11 cellular contexts compared by ENCODE assay signal in genomic region chr21:38139380-38140168, GRCh38.
DNase-seq lines count a peak whose midpoint lies in the region; ATAC-seq and TF ChIP-seq lines count a peak whose summit lies in the region.
"Had no signal": no experiment of that assay in that cellular context is flagged by ENCODE, and none has a peak within 500 bp of the region (broad histone marks: within the 10 kb centered on the region; RNA-seq: fewer than 3 reads in every experiment).

No MANE protein-coding gene starts in this region.

- H3K79me2 ChIP-seq in neural progenitor cell (ENCODE audit: low read depth) = no peaks in the 10 kb centered on the region

- peak overlapping the region; percentile 40 for H3K27ac ChIP-seq in WERI-Rb-1
- H3K27ac ChIP-seq in neural progenitor cell = no peak overlapping the region
- no peak overlapping the region for H3K27ac ChIP-seq in aorta (ENCODE audit: low read depth in 1 of 2, low read length in 2 of 2)
- H3K27ac ChIP-seq: gastrocnemius medialis had no signal

- H3K27me3 ChIP-seq in WERI-Rb-1 (ENCODE audit: insufficient read depth, low read depth, severe bottlenecking) (no peaks in the 10 kb centered on the region), neural progenitor cell (no peaks in the 10 kb centered on the region), aorta (ENCODE audit: control insufficient read depth in 1 of 2, insufficient read depth in 2 of 2, low read length in 1 of 2) (no peaks in the 10 kb centered on the region)
- H3K27me3 ChIP-seq: gastrocnemius medialis had no signal

- H3K9me3 ChIP-seq in WERI-Rb-1 (ENCODE audit: severe bottlenecking) (peaks cover 1% of the 10 kb centered on the region), neural progenitor cell (ENCODE audit: low read depth) (no peaks in the 10 kb centered on the region), aorta (ENCODE audit: control insufficient read depth, low read length) (peaks cover 2% of the 10 kb centered on the region)
- H3K9me3 ChIP-seq: gastrocnemius medialis had no signal

- no peaks in the 10 kb centered on the region for H3K36me3 ChIP-seq in WERI-Rb-1
- H3K36me3 ChIP-seq in neural progenitor cell = no peaks in the 10 kb centered on the region
- no peaks in the 10 kb centered on the region for H3K36me3 ChIP-seq in aorta (ENCODE audit: control insufficient read depth in 1 of 2, insufficient read depth in 2 of 2, low read length in 1 of 2)
- H3K36me3 ChIP-seq: gastrocnemius medialis had no signal

- H3K9me3 Mint-ChIP-seq in neural progenitor cell = peaks cover under 1% of the 10 kb centered on the region
- H3K9me3 Mint-ChIP-seq: activated T-helper 1 cell treated with anti-CD3 and anti-CD28 coated beads, Interleukin-12 subunit alpha, Interleukin-12 subunit beta, Interleukin-2, Interleukin-4 antibody, amounts not matched to agents 30 ng/mL and 10 ng/mL and 1 ng/mL, durations not matched to agents 14 hours and 24 hours and 36 hours had no signal

- H3K27me3 Mint-ChIP-seq in neural progenitor cell (ENCODE audit: insufficient read depth, low read depth) = no peaks in the 10 kb centered on the region
- H3K27me3 Mint-ChIP-seq: memory B cell had no signal

- peaks cover 6% of the 10 kb centered on the region for H3K4me1 ChIP-seq in neural progenitor cell
- no peaks in the 10 kb centered on the region for H3K4me1 ChIP-seq in aorta (ENCODE audit: control insufficient read depth in 1 of 2, insufficient read depth in 2 of 2, low read length in 2 of 2)
- H3K4me1 ChIP-seq: gastrocnemius medialis had no signal

- ATAC-seq in left lobe of liver (peak; percentile 58), GM18519 (IDR thresholded peaks at IDR 0.05; ENCODE audit: low FRiP score, unreplicated experiment) (no peak), aorta (ENCODE audit: low FRiP score) (no peak)

- no peak overlapping the region for H2AFZ ChIP-seq in neural progenitor cell (replicated peaks)

- no peaks in the 10 kb centered on the region for H3K36me3 Mint-ChIP-seq in neural progenitor cell
- H3K36me3 Mint-ChIP-seq: memory B cell had no signal

- no peaks in the 10 kb centered on the region for H3F3A ChIP-seq in neural progenitor cell (ENCODE audit: low read depth)

- peaks cover 3% of the 10 kb centered on the region for H3K4me1 Mint-ChIP-seq in neural progenitor cell
- H3K4me1 Mint-ChIP-seq: memory B cell had no signal

- intact Hi-C loops in aorta (cut with DNase I) = no loop called here

- WGBS in aorta, 2 donors = 78 to 85% methylated on average over 5 of the region's 5 CpGs

- H3K4me3 ChIP-seq in WERI-Rb-1 (ENCODE audit: low read depth, low read length) (0 out of 2 replicates have a peak overlapping the region, but pooled peaks have one; percentile 1), neural progenitor cell (no peak overlapping the region), aorta (ENCODE audit: low read length in 2 of 2) (no peak overlapping the region)
- H3K4me3 ChIP-seq: gastrocnemius medialis had no signal

- no peaks in the 10 kb centered on the region for H4K20me1 ChIP-seq in neural progenitor cell (ENCODE audit: low read depth)

- TF ChIP-seq CTCF in WERI-Rb-1 (IDR thresholded peaks at IDR 0.05; ENCODE audit: low read depth, low read length) (no peak), neural progenitor cell (IDR thresholded peaks at IDR 0.05) (no peak)

- H3K9ac ChIP-seq in neural progenitor cell = no peak overlapping the region

- H3K4me3 Mint-ChIP-seq in neural progenitor cell = no peak overlapping the region
- H3K4me3 Mint-ChIP-seq: activated T-helper 1 cell treated with anti-CD3 and anti-CD28 coated beads, Interleukin-12 subunit alpha, Interleukin-12 subunit beta, Interleukin-2, Interleukin-4 antibody, amounts not matched to agents 30 ng/mL and 10 ng/mL and 1 ng/mL, durations not matched to agents 14 hours and 24 hours and 36 hours; memory B cell had no signal

- H3K4me2 ChIP-seq in neural progenitor cell = no peak overlapping the region

- DNase-seq in COLO668 (lab: John Stamatoyannopoulos, UW; ENCODE audit: unreplicated experiment) = peak; percentile 77
- DNase-seq in NCI-H1417 (lab: John Stamatoyannopoulos, UW) = peak in 2 of 3 experiments; percentile 52 to 82
- DNase-seq in WERI-Rb-1 = no peak
- peak; percentile 49 for DNase-seq in left lobe of liver (ENCODE audit: low spot score)
- no peak for DNase-seq in neural progenitor cell (ENCODE audit: low spot score)
- DNase-seq in iPS-NIHi7 (ENCODE audit: extremely low spot score) = no peak
- no peak for DNase-seq in aorta

- no peak overlapping the region for H3K27ac Mint-ChIP-seq in neural progenitor cell
- H3K27ac Mint-ChIP-seq: activated T-helper 1 cell treated with anti-CD3 and anti-CD28 coated beads, Interleukin-12 subunit alpha, Interleukin-12 subunit beta, Interleukin-2, Interleukin-4 antibody, amounts not matched to agents 30 ng/mL and 10 ng/mL and 1 ng/mL, durations not matched to agents 14 hours and 24 hours and 36 hours; memory B cell had no signal

Comparison
In these comparisons a context has a peak if more than half of its experiments do, and no peak if none do; other contexts are left out.
1. DNase-seq: peak in COLO668 (single experiment), NCI-H1417 (2 of 3) and left lobe of liver (single experiment); none in WERI-Rb-1 (single experiment), neural progenitor cell (single experiment), iPS-NIHi7 (single experiment) and aorta (0 of 2).